Comparison of ENCODE assay signal across 8 cellular contexts in genomic region chr5:150763023-150763793, GRCh38. TPM values are rescaled to one million over a fixed set of nuclear protein-coding genes. Genes with fewer than 3 reads are reported as not detected.
DNase-seq lines count a peak whose midpoint lies in the region; ATAC-seq and TF ChIP-seq lines count a peak whose summit lies in the region.

No MANE protein-coding gene starts in this region.

- peaks cover 2% of the 10 kb centered on the region for H3K4me1 ChIP-seq in smooth muscle cell (ENCODE audit: low read depth)

- H3K4me2 ChIP-seq in smooth muscle cell, result peak overlapping the region; percentile 26

- no peaks in the 10 kb centered on the region for H3K79me2 ChIP-seq in smooth muscle cell (ENCODE audit: low read depth)

- WGBS in smooth muscle cell (ENCODE audit: low lambda C conversion rate), result 44% methylated on average over 7 of the region's 7 CpGs

- TF ChIP-seq CTCF in fibroblast of villous mesenchyme (IDR thresholded peaks at IDR 0.05; ENCODE audit: insufficient read depth, low read depth, low read length) (peak; percentile 6), smooth muscle cell (IDR thresholded peaks at IDR 0.05; ENCODE audit: borderline replicate concordance, insufficient read depth, poor library complexity, severe bottlenecking) (no peak)

- DNase-seq in RKO (ENCODE audit: low spot score), result peak; percentile 45
- DNase-seq in fibroblast of villous mesenchyme (ENCODE audit: low read depth), result peak; percentile 97
- DNase-seq in smooth muscle cell (lab: John Stamatoyannopoulos, UW; ENCODE audit: unreplicated experiment), result no peak

- TF ChIP-seq EP300 in Ishikawa (IDR thresholded peaks at IDR 0.05; ENCODE audit: borderline replicate concordance), result no peak

- H2AFZ ChIP-seq in smooth muscle cell (ENCODE audit: low read depth), result peak overlapping the region; percentile 24

- H3K36me3 ChIP-seq in smooth muscle cell (ENCODE audit: low read depth), result no peaks in the 10 kb centered on the region

- H3K27ac ChIP-seq in smooth muscle cell (ENCODE audit: low read depth), result peak overlapping the region; percentile 80

- no peaks in the 10 kb centered on the region for H3K27me3 ChIP-seq in smooth muscle cell (ENCODE audit: low read depth)

- no peaks in the 10 kb centered on the region for H3F3A ChIP-seq in smooth muscle cell (ENCODE audit: low read depth)

- H3K4me3 ChIP-seq in fibroblast of villous mesenchyme (ENCODE audit: low read depth, low read length) (no peak overlapping the region), smooth muscle cell (no peak overlapping the region)

- no peaks in the 10 kb centered on the region for H3K9me3 ChIP-seq in smooth muscle cell (replicated peaks; ENCODE audit: low read depth)

- TF ChIP-seq RAD21 in Ishikawa (IDR thresholded peaks at IDR 0.05; ENCODE audit: low read depth), result peak; percentile 27; the same call in 1 of the 2 replicates

- no peaks in the 10 kb centered on the region for H4K20me1 ChIP-seq in smooth muscle cell (ENCODE audit: low read depth)

- H3K9ac ChIP-seq in smooth muscle cell (ENCODE audit: low read depth), result no peak overlapping the region

- ATAC-seq in HG02678 (IDR thresholded peaks at IDR 0.05; ENCODE audit: unreplicated experiment) (no peak), GM19452 (IDR thresholded peaks at IDR 0.05; ENCODE audit: unreplicated experiment) (no peak), GM21529 (IDR thresholded peaks at IDR 0.05; ENCODE audit: unreplicated experiment) (no peak), HG03280 (IDR thresholded peaks at IDR 0.05; ENCODE audit: unreplicated experiment) (no peak)

TF ChIP-seq in Ishikawa, 13 proteins besides CTCF, POLR2A, EP300 and RAD21:
- peak; percentile 78 for TF ChIP-seq NFIC (IDR thresholded peaks at IDR 0.05)
- no peak for TF ChIP-seq TCF12 (IDR thresholded peaks at IDR 0.05; ENCODE audit: low read depth)
- no peak for TF ChIP-seq TEAD4 (IDR thresholded peaks at IDR 0.05)
- peak; percentile 47; the same call in 1 of the 2 replicates for TF ChIP-seq CEBPB (IDR thresholded peaks at IDR 0.05)
- TF ChIP-seq CREB1 (IDR thresholded peaks at IDR 0.05; ENCODE audit: low read depth), result no peak
- TF ChIP-seq USF1 (IDR thresholded peaks at IDR 0.05), result no peak

RNA-seq across cellular contexts. Expression of gene DCTN4, which starts 4.4 kb away (rescaled TPM):
- total RNA-seq in fibroblast of villous mesenchyme (48.3 and 66.1 TPM in 2 replicates), smooth muscle cell (77.7 and 87.6 TPM in 2 replicates)
- 35.2 and 38.7 TPM in 2 replicates for polyA plus RNA-seq in smooth muscle cell

RNA-seq across cellular contexts. Expression of gene SMIM3, which starts 15.3 kb away (rescaled TPM):
- 41.5 and 49.9 TPM in 2 replicates for total RNA-seq in fibroblast of villous mesenchyme
- total RNA-seq in smooth muscle cell, result 178 and 190 TPM in 2 replicates
- 218 and 261 TPM in 2 replicates for polyA plus RNA-seq in smooth muscle cell
